Comparison of ENCODE assay signal across 1 cellular context in genomic region chr22:19467912-19468311, GRCh38.
TF ChIP-seq lines count a peak whose summit lies in the region.

No MANE protein-coding gene starts in this region.

TF ChIP-seq in K562, 482 proteins besides CTCF, POLR2A, EP300 and RAD21:
- TF ChIP-seq DLX4 (CRISPR knock-in tag; IDR thresholded peaks at IDR 0.05) (no peak), MED1 (CRISPR knock-in tag; IDR thresholded peaks at IDR 0.05; ENCODE audit: borderline replicate concordance) (peak; percentile 68; the same call in 1 of the 2 replicates), SP2 (IDR thresholded peaks at IDR 0.05; ENCODE audit: extremely low read depth, low read depth, low read length, poor library complexity, severe bottlenecking) (peak; percentile 3), ATF2 (CRISPR knock-in tag; IDR thresholded peaks at IDR 0.05) (0 out of 2 replicates have a peak, but pooled peaks have one; percentile 16), ZC3H4 (CRISPR knock-in tag; IDR thresholded peaks at IDR 0.05; ENCODE audit: borderline replicate concordance) (peak; percentile 59; the same call in 1 of the 2 replicates), CBX2 (IDR thresholded peaks at IDR 0.05; ENCODE audit: insufficient read depth, low read length, poor library complexity, severe bottlenecking) (no peak), SMC3 (conservative IDR thresholded peaks at IDR 0.05; ENCODE audit: insufficient read depth, low read depth, low read length) (0 out of 2 replicates have a peak, but pooled peaks have one; percentile 5), ZKSCAN1 (IDR thresholded peaks at IDR 0.05; ENCODE audit: low read depth, low read length) (0 out of 2 replicates have a peak, but pooled peaks have one; percentile 61), PYGO2 (tag; IDR thresholded peaks at IDR 0.05) (no peak)
